In genomic region chr4:148315049-148315448, GRCh38 we compare ENCODE assay signal across 17 cellular contexts.
A peak's percentile ranks its signal among the peaks of the same experiment; 100 is the strongest.
DNase-seq lines count a peak whose midpoint lies in the region; TF ChIP-seq lines count a peak whose summit lies in the region.
"Had no signal": no experiment of that assay in that cellular context is flagged by ENCODE, and none has a peak within 500 bp of the region (broad histone marks: within the 10 kb centered on the region; RNA-seq: fewer than 3 reads in every experiment).

No MANE protein-coding gene starts in this region.

- H3K4me3 ChIP-seq in mesenchymal stem cell (ENCODE audit: insufficient read depth in 1 of 2, low read depth in 1 of 2, low read length in 2 of 2) (no peak overlapping the region), Karpas-422 (ENCODE audit: low read length) (no peak overlapping the region)
- H3K4me3 ChIP-seq: neural progenitor cell, suprapubic skin had no signal

- no peak overlapping the region for H4K91ac ChIP-seq in mesenchymal stem cell (ENCODE audit: low read length)

- CTCF ChIA-PET in Calu3 (lab: Charles Lee), result no interaction called here

- no peak overlapping the region for H2BK120ac ChIP-seq in mesenchymal stem cell (ENCODE audit: low read depth, low read length)

- no peaks in the 10 kb centered on the region for H3K9me2 ChIP-seq in Karpas-422 (replicated peaks; ENCODE audit: insufficient read depth, low read length)

- no peaks in the 10 kb centered on the region for H3K36me3 ChIP-seq in mesenchymal stem cell (ENCODE audit: control insufficient read depth in 1 of 2, insufficient read depth in 2 of 2, low read depth in 1 of 2, low read length in 2 of 2)
- no peaks in the 10 kb centered on the region for H3K36me3 ChIP-seq in Karpas-422 (ENCODE audit: insufficient read depth, low read length)
- H3K36me3 ChIP-seq: neural progenitor cell, suprapubic skin had no signal

- no peak for TF ChIP-seq CTCF in Calu3 (IDR thresholded peaks at IDR 0.05; ENCODE audit: unreplicated experiment)

- H3K23ac ChIP-seq in mesenchymal stem cell (ENCODE audit: low read length in 2 of 2), result no peak overlapping the region

- H4K20me1 ChIP-seq in Karpas-422 (ENCODE audit: insufficient read depth, low read depth, low read length), result no peaks in the 10 kb centered on the region

- no peak overlapping the region for H3K9ac ChIP-seq in mesenchymal stem cell (ENCODE audit: low read length)
- no peak overlapping the region for H3K9ac ChIP-seq in Karpas-422 (ENCODE audit: low read length)
- H3K9ac ChIP-seq: neural progenitor cell had no signal

- peaks cover 2% of the 10 kb centered on the region for H3K79me1 ChIP-seq in mesenchymal stem cell (replicated peaks; ENCODE audit: low read length, poor library complexity, severe bottlenecking)

- no peak overlapping the region for H3K27ac Mint-ChIP-seq in Calu3 (ENCODE audit: unreplicated experiment)
- H3K27ac Mint-ChIP-seq: neural progenitor cell had no signal

- no peak overlapping the region for H3K27ac ChIP-seq in mesenchymal stem cell (ENCODE audit: low read length, poor library complexity, severe bottlenecking)
- no peak overlapping the region for H3K27ac ChIP-seq in Karpas-422 (ENCODE audit: low read length)
- H3K27ac ChIP-seq: neural progenitor cell, suprapubic skin had no signal

- peaks cover 2% of the 10 kb centered on the region for H3K4me1 ChIP-seq in mesenchymal stem cell (ENCODE audit: control insufficient read depth, insufficient read depth, low read depth, low read length)
- H3K4me1 ChIP-seq in Karpas-422 (ENCODE audit: low read length), result no peaks in the 10 kb centered on the region
- H3K4me1 ChIP-seq: neural progenitor cell had no signal

- H3K27me3 ChIP-seq in mesenchymal stem cell (ENCODE audit: control insufficient read depth in 1 of 2, insufficient read depth in 1 of 2, low read length in 2 of 2), result no peaks in the 10 kb centered on the region
- no peaks in the 10 kb centered on the region for H3K27me3 ChIP-seq in Karpas-422 (ENCODE audit: low read length)
- H3K27me3 ChIP-seq: neural progenitor cell, suprapubic skin had no signal

- H2BK15ac ChIP-seq in mesenchymal stem cell (ENCODE audit: low read depth, poor library complexity, severe bottlenecking), result no peak overlapping the region

- no peaks in the 10 kb centered on the region for H3K4me1 Mint-ChIP-seq in Calu3 (ENCODE audit: low read depth, unreplicated experiment)
- H3K4me1 Mint-ChIP-seq: neural progenitor cell had no signal

- no peak overlapping the region for H2BK12ac ChIP-seq in mesenchymal stem cell (ENCODE audit: low read length in 2 of 2)

- H3K18ac ChIP-seq in mesenchymal stem cell (ENCODE audit: low read depth in 1 of 2, low read length in 2 of 2), result no peak overlapping the region

- no peaks in the 10 kb centered on the region for H3K79me2 ChIP-seq in Karpas-422 (ENCODE audit: low read length)

- 26% methylated on average over 2 of the region's 2 CpGs for WGBS in mesenchymal stem cell

- BruUV-seq in Calu3 (replicated peaks; lab: Mats Ljungman, UMichigan), result no TSS peak

- H3K4me2 ChIP-seq in mesenchymal stem cell (ENCODE audit: low read length, poor library complexity, severe bottlenecking) (no peak overlapping the region), Karpas-422 (ENCODE audit: low read depth, low read length, poor library complexity, severe bottlenecking) (no peak overlapping the region)
- H3K4me2 ChIP-seq: neural progenitor cell had no signal

- no peak overlapping the region for H4K8ac ChIP-seq in mesenchymal stem cell (ENCODE audit: low read length)

- intact Hi-C loops in Calu3 (cut with micrococcal nuclease; ENCODE audit: unreplicated experiment), result no loop called here

- no peak overlapping the region for H3K4ac ChIP-seq in mesenchymal stem cell (ENCODE audit: low read depth in 1 of 2, low read length in 2 of 2)

- H3K14ac ChIP-seq in mesenchymal stem cell (ENCODE audit: low read length in 2 of 2), result no peak overlapping the region

- H2BK5ac ChIP-seq in mesenchymal stem cell (ENCODE audit: low read depth, low read length, poor library complexity, severe bottlenecking), result no peak overlapping the region

- H2AFZ ChIP-seq in mesenchymal stem cell (ENCODE audit: low read depth, low read length) (no peak overlapping the region), Karpas-422 (ENCODE audit: low read length) (no peak overlapping the region)
- H2AFZ ChIP-seq: neural progenitor cell had no signal

- no peak overlapping the region for H2AK5ac ChIP-seq in mesenchymal stem cell (ENCODE audit: low read length, severe bottlenecking)

- DNase-seq in AG08396 (ENCODE audit: low spot score), result peak; percentile 45
- DNase-seq in HS-27A (ENCODE audit: low read depth), result peak; percentile 36
- peak; percentile 78 for DNase-seq in amniotic epithelial cell (ENCODE audit: low read depth)
- DNase-seq in mesenchymal stem cell, result peak; percentile 44
- no peak for DNase-seq in cerebellar nuclear complex (lab: John Stamatoyannopoulos, UW)
- no peak for DNase-seq in CD1c-positive myeloid dendritic cell (ENCODE audit: extremely low spot score)
- no peak for DNase-seq in Karpas-422
- DNase-seq in Calu3, result no peak
- DNase-seq: activated effector memory CD4-positive, alpha-beta T cell treated with anti-CD3 and anti-CD28 coated beads, Interleukin-2, amount 50 U/mL, for 16 hours; aorta; dermis blood vessel endothelial cell; glutamatergic neuron; NCI-H2107; NCI-H69; retina had no signal

- H3K36me3 Mint-ChIP-seq in Calu3 (ENCODE audit: insufficient read depth, unreplicated experiment), result no peaks in the 10 kb centered on the region
- H3K36me3 Mint-ChIP-seq: neural progenitor cell had no signal

- H3K9me3 ChIP-seq in mesenchymal stem cell (ENCODE audit: control insufficient read depth, low read length) (no peaks in the 10 kb centered on the region), Karpas-422 (ENCODE audit: low read length) (no peaks in the 10 kb centered on the region; the same call in 1 of the 2 replicates)
- H3K9me3 ChIP-seq: suprapubic skin had no signal

- H3K27me3 Mint-ChIP-seq in Calu3 (ENCODE audit: unreplicated experiment), result no peaks in the 10 kb centered on the region

- H3K4me3 Mint-ChIP-seq in Calu3 (ENCODE audit: low read depth, unreplicated experiment), result no peak overlapping the region
- H3K4me3 Mint-ChIP-seq: neural progenitor cell had no signal

- no peaks in the 10 kb centered on the region for H3K9me3 Mint-ChIP-seq in Calu3 (ENCODE audit: low read depth, unreplicated experiment)

Comparison
In these comparisons a context has a peak if more than half of its experiments do, and no peak if none do; other contexts are left out.
1. DNase-seq: peak in AG08396 (single experiment), HS-27A (single experiment), amniotic epithelial cell (single experiment) and mesenchymal stem cell (single experiment); none in cerebellar nuclear complex (0 of 2), CD1c-positive myeloid dendritic cell (single experiment), Karpas-422 (single experiment) and Calu3 (single experiment).